In the genomic region with DNA sequence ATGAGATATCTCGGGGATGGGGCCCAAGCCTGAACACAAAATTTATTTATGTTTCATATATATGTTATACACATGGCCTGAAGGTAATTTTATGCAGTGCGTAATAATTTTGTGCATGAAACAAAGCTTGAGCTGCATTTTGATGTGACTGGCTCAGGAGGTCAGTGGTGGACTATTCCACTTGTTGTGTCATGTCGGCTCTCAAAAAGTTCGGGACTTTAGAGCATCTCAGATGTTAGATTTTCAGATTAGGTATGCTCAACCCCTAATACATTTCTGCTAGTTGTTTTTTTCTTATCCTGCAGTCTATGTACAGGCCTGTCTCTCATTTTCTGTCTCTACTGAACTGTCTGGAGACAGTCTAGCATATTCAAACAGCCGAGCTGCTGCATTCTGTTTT, we compare ENCODE assay signal across 16 cellular contexts.
A peak's percentile ranks its signal among the peaks of the same experiment; 100 is the strongest.
DNase-seq lines count a peak whose midpoint lies in the region; ATAC-seq and TF ChIP-seq lines count a peak whose summit lies in the region.
"Had no signal": no experiment of that assay in that cellular context is flagged by ENCODE, and none has a peak within 500 bp of the region (broad histone marks: within the 10 kb centered on the region; RNA-seq: fewer than 3 reads in every experiment).

No MANE protein-coding gene starts in this region.

- H3K4me2 ChIP-seq in OCI-LY1 (ENCODE audit: low read length): no peak overlapping the region

- no peaks in the 10 kb centered on the region for H3K9me2 ChIP-seq in OCI-LY1 (ENCODE audit: low read depth, low read length)

- no peak for ATAC-seq in activated CD8-positive, alpha-beta memory T cell treated with anti-CD3 and anti-CD28 coated beads, Interleukin-2, amount 10 ng/mL, durations not matched to agents 7 days and 5 days
- no peak for ATAC-seq in activated CD4-positive, CD25-positive, alpha-beta regulatory T cell treated with anti-CD3 and anti-CD28 coated beads, Interleukin-2, amount 50 U/mL, for 24 hours
- ATAC-seq: K562 had no signal

- DNase-seq in activated CD8-positive, alpha-beta memory T cell treated with anti-CD3 and anti-CD28 coated beads, Interleukin-2, amount 10 ng/mL, durations not matched to agents 7 days and 5 days: no peak
- no peak for DNase-seq in activated CD8-positive, alpha-beta memory T cell treated with anti-CD3 and anti-CD28 coated beads, Interleukin-2, amount 50 U/mL, for 4 hours
- no peak for DNase-seq in endodermal cell
- no peak for DNase-seq in NCI-H2171 (lab: John Stamatoyannopoulos, UW)
- DNase-seq in MV-4-11 (lab: John Stamatoyannopoulos, UW): no peak
- DNase-seq: CD8-positive, alpha-beta memory T cell; DMS79; NCI-H1417; NCI-H187; NCI-H226; NCI-H524 treated with DMSO at 0.1 percent for 48 hours; Peyer's patch had no signal

- H3K4me3 ChIP-seq in OCI-LY1 (ENCODE audit: low read depth, low read length, poor library complexity, severe bottlenecking) (no peak overlapping the region), endodermal cell (ENCODE audit: low read length) (no peak overlapping the region)
- H3K4me3 ChIP-seq: K562, Peyer's patch had no signal

- WGBS in endodermal cell (ENCODE audit: insufficient coverage in 1 of 2, insufficient read length in 1 of 2), 2 experiments: 93 to 94% methylated on average over 4 of the region's 5 CpGs

- no peaks in the 10 kb centered on the region for H3K27me3 Mint-ChIP-seq in activated CD8-positive, alpha-beta memory T cell treated with anti-CD3 and anti-CD28 coated beads, Interleukin-2, amount 10 ng/mL, durations not matched to agents 7 days and 5 days
- H3K27me3 Mint-ChIP-seq in endodermal cell (ENCODE audit: insufficient read depth): no peaks in the 10 kb centered on the region
- H3K27me3 Mint-ChIP-seq: CD8-positive, alpha-beta memory T cell had no signal

- no peak overlapping the region for H2AFZ ChIP-seq in OCI-LY1 (ENCODE audit: low read length)

- H3K27ac Mint-ChIP-seq in activated CD8-positive, alpha-beta memory T cell treated with anti-CD3 and anti-CD28 coated beads, Interleukin-2, amount 10 ng/mL, durations not matched to agents 7 days and 5 days: peak overlapping the region; percentile 44
- no peak overlapping the region for H3K27ac Mint-ChIP-seq in endodermal cell
- H3K27ac Mint-ChIP-seq: CD8-positive, alpha-beta memory T cell had no signal

- H3K4me1 Mint-ChIP-seq in activated CD8-positive, alpha-beta memory T cell treated with anti-CD3 and anti-CD28 coated beads, Interleukin-2, amount 10 ng/mL, durations not matched to agents 7 days and 5 days: peaks cover 76% of the 10 kb centered on the region
- H3K4me1 Mint-ChIP-seq in endodermal cell: no peaks in the 10 kb centered on the region

- H3K36me3 Mint-ChIP-seq in activated CD8-positive, alpha-beta memory T cell treated with anti-CD3 and anti-CD28 coated beads, Interleukin-2, amount 10 ng/mL, durations not matched to agents 7 days and 5 days: peaks cover 5% of the 10 kb centered on the region
- no peaks in the 10 kb centered on the region for H3K36me3 Mint-ChIP-seq in endodermal cell (ENCODE audit: low read depth)

- no peak for TF ChIP-seq CTCF in OCI-LY1 (IDR thresholded peaks at IDR 0.05; ENCODE audit: low read length)
- no peak for TF ChIP-seq CTCF in endodermal cell (conservative IDR thresholded peaks at IDR 0.05)

- no peaks in the 10 kb centered on the region for H3K79me2 ChIP-seq in OCI-LY1 (ENCODE audit: insufficient read depth, low read length)

- H3K9ac ChIP-seq in OCI-LY1 (ENCODE audit: low read length): no peak overlapping the region
- H3K9ac ChIP-seq in endodermal cell (ENCODE audit: extremely low read depth, low read length, poor library complexity, severe bottlenecking): no peak overlapping the region

- CTCF ChIA-PET in activated CD8-positive, alpha-beta memory T cell treated with anti-CD3 and anti-CD28 coated beads, Interleukin-2, amount 10 ng/mL, durations not matched to agents 7 days and 5 days (lab: Charles Lee): interaction anchor here (0.7 to 5.3 kb wide), 3 partner anchors 23 to 205 kb away, joined by 3 to 17 read pairs (median 3); no protein-coding TSS in a partner anchor

- H3K27ac ChIP-seq in OCI-LY1 (ENCODE audit: low read depth, low read length, poor library complexity, severe bottlenecking): peak overlapping the region; percentile 15
- H3K27ac ChIP-seq in endodermal cell (ENCODE audit: low read depth, low read length): peak overlapping the region; percentile 67
- H3K27ac ChIP-seq in temporal lobe (ENCODE audit: low read depth, low read length): peak overlapping the region; percentile 99
- H3K27ac ChIP-seq: Peyer's patch had no signal

- no peaks in the 10 kb centered on the region for H4K20me1 ChIP-seq in OCI-LY1 (ENCODE audit: insufficient read depth, low read length)

- H3K27me3 ChIP-seq in OCI-LY1 (ENCODE audit: insufficient read depth, low read length) (no peaks in the 10 kb centered on the region), endodermal cell (ENCODE audit: control insufficient read depth, insufficient read depth, low read length, poor library complexity, severe bottlenecking) (no peaks in the 10 kb centered on the region)
- H3K27me3 ChIP-seq: Peyer's patch had no signal

- no peaks in the 10 kb centered on the region for H3K9me3 Mint-ChIP-seq in activated CD8-positive, alpha-beta memory T cell treated with anti-CD3 and anti-CD28 coated beads, Interleukin-2, amount 10 ng/mL, durations not matched to agents 7 days and 5 days (ENCODE audit: low read depth)
- no peaks in the 10 kb centered on the region for H3K9me3 Mint-ChIP-seq in endodermal cell
- H3K9me3 Mint-ChIP-seq: CD8-positive, alpha-beta memory T cell had no signal

- H3K4me3 Mint-ChIP-seq in activated CD8-positive, alpha-beta memory T cell treated with anti-CD3 and anti-CD28 coated beads, Interleukin-2, amount 10 ng/mL, durations not matched to agents 7 days and 5 days: no peak overlapping the region
- no peak overlapping the region for H3K4me3 Mint-ChIP-seq in endodermal cell
- H3K4me3 Mint-ChIP-seq: CD8-positive, alpha-beta memory T cell had no signal

- H3K36me3 ChIP-seq in OCI-LY1 (ENCODE audit: insufficient read depth, low read length) (no peaks in the 10 kb centered on the region), endodermal cell (ENCODE audit: control insufficient read depth, insufficient read depth, low read length) (no peaks in the 10 kb centered on the region)
- H3K36me3 ChIP-seq: Peyer's patch had no signal

- H3F3A ChIP-seq in OCI-LY1 (ENCODE audit: insufficient read depth, low read length): no peaks in the 10 kb centered on the region

- H3K9me3 ChIP-seq in OCI-LY1 (ENCODE audit: low read length): no peaks in the 10 kb centered on the region
- no peaks in the 10 kb centered on the region for H3K9me3 ChIP-seq in endodermal cell (ENCODE audit: control insufficient read depth, low read length)
- H3K9me3 ChIP-seq: Peyer's patch had no signal

- H3K4me1 ChIP-seq in OCI-LY1 (ENCODE audit: insufficient read depth, low read length, severe bottlenecking) (peaks cover 63% of the 10 kb centered on the region), endodermal cell (ENCODE audit: control insufficient read depth, insufficient read depth, low read length) (no peaks in the 10 kb centered on the region)

Comparison
In these comparisons a context has a peak if more than half of its experiments do, and no peak if none do; other contexts are left out.
1. H3K27ac ChIP-seq: peak in every context shown above with its lines; median percentile 99 in temporal lobe; 67 in endodermal cell; 15 in OCI-LY1.